Comparison of ENCODE assay signal across 12 cellular contexts in the genomic region with DNA sequence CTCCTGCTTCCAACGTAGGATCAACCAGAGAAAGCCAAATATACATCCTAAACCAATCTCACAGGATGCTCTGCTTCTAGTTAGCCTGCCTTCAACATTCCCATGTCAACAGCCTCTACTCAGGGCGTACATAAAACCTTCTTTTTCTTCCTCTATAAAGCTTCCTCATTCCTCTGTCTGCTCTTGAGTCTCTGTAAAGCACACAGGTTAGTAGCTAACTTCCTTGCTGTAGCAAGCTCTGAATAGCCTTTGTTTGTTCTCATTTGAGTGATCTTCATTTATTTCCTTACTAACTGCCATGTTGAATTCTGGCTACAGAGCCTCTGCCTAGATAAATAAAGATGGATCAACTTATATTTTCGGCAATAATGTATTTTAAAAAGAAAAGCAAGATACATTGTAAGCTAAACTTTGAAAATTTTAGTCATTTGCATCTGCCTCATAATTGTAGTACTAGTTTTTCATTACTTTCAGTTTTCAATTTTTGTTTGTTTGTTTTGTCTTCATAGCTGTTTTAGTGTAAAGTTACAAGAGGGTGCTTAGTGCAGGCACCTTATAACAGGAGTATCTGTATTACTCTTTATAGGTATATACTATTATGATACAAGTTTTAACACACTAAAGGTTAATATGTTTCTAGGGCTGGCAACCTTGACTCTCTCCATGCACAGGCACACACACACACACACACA.
DNase-seq lines count a peak whose midpoint lies in the region; ATAC-seq and TF ChIP-seq lines count a peak whose summit lies in the region.
"Had no signal": no experiment of that assay in that cellular context is flagged by ENCODE, and none has a peak within 500 bp of the region (broad histone marks: within the 10 kb centered on the region; RNA-seq: fewer than 3 reads in every experiment).

No MANE protein-coding gene starts in this region.

- TF ChIP-seq CTCF in PC-9 (conservative IDR thresholded peaks at IDR 0.05): no peak
- TF ChIP-seq CTCF in mesothelial cell of epicardium (IDR thresholded peaks at IDR 0.05; ENCODE audit: unreplicated experiment): no peak

- ATAC-seq in GM18498 (IDR thresholded peaks at IDR 0.05; ENCODE audit: unreplicated experiment): peak; percentile 67
- ATAC-seq in GM21367 (IDR thresholded peaks at IDR 0.05; ENCODE audit: unreplicated experiment): peak; percentile 72
- ATAC-seq in HG03064 (IDR thresholded peaks at IDR 0.05; ENCODE audit: low read depth, unreplicated experiment): peak; percentile 66
- ATAC-seq in activated T-helper 17 cell treated with anti-CD3 and anti-CD28 coated beads, Interleukin-2, amount 50 U/mL, for 72 hours (replicated peaks): no peak
- ATAC-seq: left lobe of liver had no signal

- H3K4me3 ChIP-seq in PC-9: no peak overlapping the region

- H3K27ac ChIP-seq in PC-9: no peak overlapping the region

- H3K4me2 ChIP-seq in PC-9: no peak overlapping the region

- 0 out of 2 replicates have a peak, but pooled peaks cover 3% of the 10 kb centered on the region for H3K9me3 ChIP-seq in PC-9 (ENCODE audit: insufficient read depth, low read depth)

- H3K27ac Mint-ChIP-seq in activated T-helper 17 cell treated with anti-CD3 and anti-CD28 coated beads, Interleukin-2, amount 50 U/mL, for 72 hours: no peak overlapping the region
- H3K27ac Mint-ChIP-seq in mesothelial cell of epicardium: no peak overlapping the region
- H3K27ac Mint-ChIP-seq: B cell had no signal

- POLR2A ChIA-PET in PC-9 (lab: Charles Lee; ENCODE audit: unreplicated experiment): no interaction called here

- no peaks in the 10 kb centered on the region for H4K20me1 ChIP-seq in PC-9 (ENCODE audit: insufficient read depth)

- H3K27me3 Mint-ChIP-seq in activated T-helper 17 cell treated with anti-CD3 and anti-CD28 coated beads, Interleukin-2, amount 50 U/mL, for 72 hours: no peaks in the 10 kb centered on the region
- no peaks in the 10 kb centered on the region for H3K27me3 Mint-ChIP-seq in mesothelial cell of epicardium (ENCODE audit: low read depth)
- H3K27me3 Mint-ChIP-seq: B cell had no signal

- H3K9me3 Mint-ChIP-seq in activated T-helper 17 cell treated with anti-CD3 and anti-CD28 coated beads, Interleukin-2, amount 50 U/mL, for 72 hours: no peaks in the 10 kb centered on the region
- H3K9me3 Mint-ChIP-seq in mesothelial cell of epicardium: no peaks in the 10 kb centered on the region

- no peaks in the 10 kb centered on the region for H3K4me1 ChIP-seq in PC-9 (replicated peaks; ENCODE audit: insufficient read depth)

- DNase-seq in PC-9 (no peak), NCI-H2196 treated with DMSO at 0.1 percent for 48 hours (lab: John Stamatoyannopoulos, UW; ENCODE audit: unreplicated experiment) (no peak), NK-92 (lab: John Stamatoyannopoulos, UW; ENCODE audit: unreplicated experiment) (no peak), mesothelial cell of epicardium (ENCODE audit: low spot score in 2 of 2, unreplicated experiment in 2 of 2) (no peak)
- DNase-seq: anterior cingulate cortex, IMR-90 had no signal

- no TSS peak for BruUV-seq in PC-9 (replicated peaks; lab: Mats Ljungman, UMichigan)

- H3K9me2 ChIP-seq in PC-9 (ENCODE audit: insufficient read depth): no peaks in the 10 kb centered on the region

- no peaks in the 10 kb centered on the region for H3K4me1 Mint-ChIP-seq in activated T-helper 17 cell treated with anti-CD3 and anti-CD28 coated beads, Interleukin-2, amount 50 U/mL, for 72 hours
- peaks cover 33% of the 10 kb centered on the region for H3K4me1 Mint-ChIP-seq in mesothelial cell of epicardium

- peak overlapping the region; percentile 25; the same call in 1 of the 2 replicates for H2AFZ ChIP-seq in PC-9

- H3K36me3 ChIP-seq in PC-9 (ENCODE audit: low read depth): no peaks in the 10 kb centered on the region

- intact Hi-C loops in PC-9 (cut with micrococcal nuclease; ENCODE audit: unreplicated experiment): no loop called here

- H3K4me3 Mint-ChIP-seq in activated T-helper 17 cell treated with anti-CD3 and anti-CD28 coated beads, Interleukin-2, amount 50 U/mL, for 72 hours: no peak overlapping the region
- H3K4me3 Mint-ChIP-seq in mesothelial cell of epicardium: no peak overlapping the region
- H3K4me3 Mint-ChIP-seq: B cell had no signal

- no peaks in the 10 kb centered on the region for H3K79me2 ChIP-seq in PC-9 (ENCODE audit: low read depth)

- CTCF ChIA-PET in PC-9 (lab: Charles Lee): no interaction called here

- H3K27me3 ChIP-seq in PC-9 (ENCODE audit: insufficient read depth, low read depth): no peaks in the 10 kb centered on the region

- H3F3A ChIP-seq in PC-9 (ENCODE audit: insufficient read depth, low read depth): no peaks in the 10 kb centered on the region

- no peaks in the 10 kb centered on the region for H3K36me3 Mint-ChIP-seq in activated T-helper 17 cell treated with anti-CD3 and anti-CD28 coated beads, Interleukin-2, amount 50 U/mL, for 72 hours (ENCODE audit: low read depth)
- no peaks in the 10 kb centered on the region for H3K36me3 Mint-ChIP-seq in mesothelial cell of epicardium
